Comparison of ENCODE assay signal across 9 cellular contexts in the genomic region with DNA sequence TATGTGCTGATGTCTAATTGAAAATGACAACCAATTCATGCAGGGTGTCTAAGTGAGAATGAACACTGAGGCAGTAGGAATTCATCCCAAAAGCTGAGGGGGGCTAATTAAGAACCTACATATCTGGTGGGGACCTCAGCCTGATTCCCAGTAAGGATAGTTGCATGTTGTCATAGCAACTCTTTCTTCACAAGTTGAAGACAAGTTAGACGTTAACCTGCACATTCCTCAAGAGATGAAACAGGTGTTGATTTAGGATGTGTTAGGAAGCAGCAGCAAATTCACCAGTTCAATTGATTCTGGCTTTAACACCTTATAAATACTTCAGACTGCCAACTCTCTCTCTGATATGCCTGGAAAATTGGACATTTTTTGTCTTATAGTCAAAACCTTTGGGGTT.
"Had no signal": no experiment of that assay in that cellular context is flagged by ENCODE, and none has a peak within 500 bp of the region (broad histone marks: within the 10 kb centered on the region; RNA-seq: fewer than 3 reads in every experiment).

No MANE protein-coding gene starts in this region.

- H3K36me3 ChIP-seq: gastroesophageal sphincter had no signal

- H3K4me3 ChIP-seq: gastroesophageal sphincter, lung, mucosa of descending colon had no signal

- H3K27me3 ChIP-seq: gastroesophageal sphincter had no signal

- H3K9me3 ChIP-seq: gastroesophageal sphincter, mucosa of descending colon had no signal

- DNase-seq: activated CD4-positive, alpha-beta T cell treated with anti-CD3 and anti-CD28 coated beads, Interleukin-2, amount 50 U/mL, for 1 hour; activated T-cell treated with anti-CD3 and anti-CD28 coated beads for 4 hours; mucosa of descending colon; stimulated activated CD4-positive, alpha-beta T cell treated with anti-CD3 and anti-CD28 coated beads, Interleukin-4, amount 100 ng/mL, for 24 hours; T-helper 2 cell; trophoblast cell had no signal

- ATAC-seq: natural killer cell treated with Interleukin-12 subunit alpha and Interleukin-12 subunit beta and Interleukin-15 and Interleukin-18, amount 100 ng/mL, for 72 hours had no signal
